Comparison of ENCODE assay signal across 23 cellular contexts in genomic region chr11:134355136-134355535, GRCh38. TPM values are rescaled to one million over a fixed set of nuclear protein-coding genes. Genes with fewer than 3 reads are reported as not detected.
"Had no signal": no experiment of that assay in that cellular context is flagged by ENCODE, and none has a peak within 500 bp of the region (broad histone marks: within the 10 kb centered on the region; RNA-seq: fewer than 3 reads in every experiment).

No MANE protein-coding gene starts in this region.

- H3K4me3 Mint-ChIP-seq: activated B cell treated with CpG ODN at 0.5 μM for 24 hours; activated CD4-positive, alpha-beta T cell treated with anti-CD3 and anti-CD28 coated beads, Interleukin-2, amount 10 ng/mL, durations not matched to agents 24 days and 14 days; activated CD8-positive, alpha-beta memory T cell treated with anti-CD3 and anti-CD28 coated beads, Interleukin-2, amount 10 ng/mL, durations not matched to agents 7 days and 5 days; activated naive CD4-positive, alpha-beta T cell treated with anti-CD3 and anti-CD28 coated beads, Interleukin-2, amount 10 ng/mL, durations not matched to agents 7 days and 5 days; activated naive CD8-positive, alpha-beta T cell treated with anti-CD3 and anti-CD28 coated beads for 36 hours; activated T-cell treated with anti-CD3 and anti-CD28 coated beads, Interleukin-2, amount 50 U/mL, for 4 hours; T-helper 17 cell had no signal

- ATAC-seq: activated CD8-positive, alpha-beta memory T cell treated with anti-CD3 and anti-CD28 coated beads, Interleukin-2, amount 10 ng/mL, durations not matched to agents 7 days and 5 days; activated T-cell treated with anti-CD3 and anti-CD28 coated beads, Interleukin-2, amount 50 U/mL, for 4 hours; PC-3; T-helper 17 cell had no signal

- H3K9me3 Mint-ChIP-seq: activated CD4-positive, alpha-beta T cell treated with anti-CD3 and anti-CD28 coated beads, Interleukin-2, amount 10 ng/mL, durations not matched to agents 24 days and 14 days; activated naive CD4-positive, alpha-beta T cell treated with anti-CD3 and anti-CD28 coated beads, Interleukin-2, amount 10 ng/mL, durations not matched to agents 7 days and 5 days; activated T-helper 2 cell treated with anti-CD3 and anti-CD28 coated beads, Interferon-gamma antibody, Interleukin-2, Interleukin-4, amounts not matched to agents 10 μg/mL and 5 μg/mL and 100 μg/mL, durations not matched to agents 14 hours and 24 hours and 36 hours had no signal

- H3K27ac ChIP-seq: brain microvascular endothelial cell, cardiac muscle cell had no signal

- DNase-seq: activated B cell treated with CpG ODN at 0.5 μM for 24 hours; activated CD4-positive, alpha-beta T cell treated with anti-CD3 and anti-CD28 coated beads for 1 hour; activated CD4-positive, alpha-beta T cell treated with anti-CD3 and anti-CD28 coated beads, Interleukin-2, amount 10 ng/mL, durations not matched to agents 24 days and 14 days; activated CD4-positive, alpha-beta T cell treated with anti-CD3 and anti-CD28 coated beads, Interleukin-2, amount 50 U/mL, for 48 hours; activated CD8-positive, alpha-beta memory T cell treated with anti-CD3 and anti-CD28 coated beads, Interleukin-2, amount 10 ng/mL, durations not matched to agents 7 days and 5 days; activated gamma-delta T cell treated with Interleukin-2 at 50 U/mL for 16 hours; activated naive CD4-positive, alpha-beta T cell treated with anti-CD3 and anti-CD28 coated beads, Interleukin-2, amount 10 ng/mL, durations not matched to agents 7 days and 5 days; activated naive CD8-positive, alpha-beta T cell treated with anti-CD3 and anti-CD28 coated beads for 36 hours; activated T-cell treated with anti-CD3 and anti-CD28 coated beads, Interleukin-2, amount 50 U/mL, for 4 hours; brain microvascular endothelial cell; Karpas-422; NCI-H146; NCI-H1930; NCI-H2171; NCI-H2227 treated with DMSO at 0.1 percent for 48 hours; NCI-H446 treated with DMSO at 0.1 percent for 48 hours; NCI-H526; PC-3; SHP77 treated with DMSO at 0.1 percent for 48 hours; T-helper 17 cell; T-helper 9 cell had no signal

- H3K27me3 ChIP-seq: brain microvascular endothelial cell, cardiac muscle cell had no signal

- H3K36me3 ChIP-seq: brain microvascular endothelial cell, cardiac muscle cell had no signal

- H3K36me3 Mint-ChIP-seq: activated CD8-positive, alpha-beta memory T cell treated with anti-CD3 and anti-CD28 coated beads, Interleukin-2, amount 10 ng/mL, durations not matched to agents 7 days and 5 days; activated naive CD4-positive, alpha-beta T cell treated with anti-CD3 and anti-CD28 coated beads, Interleukin-2, amount 10 ng/mL, durations not matched to agents 7 days and 5 days had no signal

- H3K4me3 ChIP-seq: cardiac muscle cell had no signal

- H3K27ac Mint-ChIP-seq: activated B cell treated with CpG ODN at 0.5 μM for 24 hours; activated CD4-positive, alpha-beta T cell treated with anti-CD3 and anti-CD28 coated beads, Interleukin-2, amount 10 ng/mL, durations not matched to agents 24 days and 14 days; activated CD8-positive, alpha-beta memory T cell treated with anti-CD3 and anti-CD28 coated beads, Interleukin-2, amount 10 ng/mL, durations not matched to agents 7 days and 5 days; activated naive CD4-positive, alpha-beta T cell treated with anti-CD3 and anti-CD28 coated beads, Interleukin-2, amount 10 ng/mL, durations not matched to agents 7 days and 5 days; activated naive CD8-positive, alpha-beta T cell treated with anti-CD3 and anti-CD28 coated beads for 36 hours; activated T-helper 2 cell treated with anti-CD3 and anti-CD28 coated beads, Interferon-gamma antibody, Interleukin-2, Interleukin-4, amounts not matched to agents 10 μg/mL and 5 μg/mL and 100 μg/mL, durations not matched to agents 14 hours and 24 hours and 36 hours; T-helper 17 cell had no signal

RNA-seq across cellular contexts. Expression of gene B3GAT1, which starts 56.9 kb away (rescaled TPM):
- total RNA-seq: activated B cell treated with CpG ODN at 0.5 μM for 24 hours, PC-3 had no signal
- polyA plus RNA-seq: cardiac muscle cell had no signal
